Comparison of ENCODE assay signal across 24 cellular contexts in the genomic region with DNA sequence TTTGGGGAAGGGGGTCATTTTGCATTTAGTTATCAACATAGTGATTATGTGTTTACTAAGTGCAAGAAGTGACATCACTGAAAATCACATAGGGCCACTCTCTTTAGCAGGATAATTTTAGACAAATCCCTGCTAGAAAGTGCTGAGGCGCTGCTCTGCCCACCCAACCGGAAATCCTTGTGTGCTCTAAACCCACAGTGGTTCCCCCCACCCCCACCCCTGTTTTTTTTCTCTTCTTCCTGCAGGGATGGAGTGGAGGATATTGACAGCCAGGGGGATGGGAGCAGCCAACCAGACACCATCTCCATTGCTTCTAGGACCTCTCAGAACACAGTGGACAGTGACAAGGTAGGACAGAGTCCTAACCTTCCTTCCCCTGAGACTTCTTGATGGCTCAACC.
"Had no signal": no experiment of that assay in that cellular context is flagged by ENCODE, and none has a peak within 500 bp of the region (broad histone marks: within the 10 kb centered on the region; RNA-seq: fewer than 3 reads in every experiment).

No MANE protein-coding gene starts in this region.

- FAIRE-seq: TTC549 had no signal

- H3K4me3 Mint-ChIP-seq: activated B cell treated with CpG ODN at 0.5 μM for 24 hours; activated CD4-positive, alpha-beta T cell treated with anti-CD3 and anti-CD28 coated beads, Interleukin-2, amount 10 ng/mL, durations not matched to agents 24 days and 14 days; activated CD8-positive, alpha-beta memory T cell treated with anti-CD3 and anti-CD28 coated beads, Interleukin-2, amount 10 ng/mL, durations not matched to agents 7 days and 5 days; activated naive CD4-positive, alpha-beta T cell treated with anti-CD3 and anti-CD28 coated beads, Interleukin-2, amount 50 U/mL, for 24 hours; activated T-cell treated with anti-CD3 and anti-CD28 coated beads, Interleukin-2, amount 50 U/mL, for 24 hours; activated T-helper 1 cell treated with anti-CD3 and anti-CD28 coated beads, Interleukin-12 subunit alpha, Interleukin-12 subunit beta, Interleukin-2, Interleukin-4 antibody, amounts not matched to agents 30 ng/mL and 10 ng/mL and 1 ng/mL, durations not matched to agents 14 hours and 24 hours and 36 hours; T-cell had no signal

- H3K9me3 Mint-ChIP-seq: activated B cell treated with CpG ODN at 0.5 μM for 24 hours; activated CD4-positive, alpha-beta T cell treated with anti-CD3 and anti-CD28 coated beads, Interleukin-2, amount 10 ng/mL, durations not matched to agents 24 days and 14 days; activated naive CD4-positive, alpha-beta T cell treated with anti-CD3 and anti-CD28 coated beads, Interleukin-2, amount 50 U/mL, for 24 hours; activated T-cell treated with anti-CD3 and anti-CD28 coated beads, Interleukin-2, amount 50 U/mL, for 24 hours; activated T-helper 1 cell treated with anti-CD3 and anti-CD28 coated beads, Interleukin-12 subunit alpha, Interleukin-12 subunit beta, Interleukin-2, Interleukin-4 antibody, amounts not matched to agents 30 ng/mL and 10 ng/mL and 1 ng/mL, durations not matched to agents 14 hours and 24 hours and 36 hours; T-cell had no signal

- H2AFZ ChIP-seq: PC-9 had no signal

- H3K4me3 ChIP-seq: PC-9 had no signal

- H3K36me3 Mint-ChIP-seq: activated CD8-positive, alpha-beta memory T cell treated with anti-CD3 and anti-CD28 coated beads, Interleukin-2, amount 10 ng/mL, durations not matched to agents 7 days and 5 days; activated naive CD4-positive, alpha-beta T cell treated with anti-CD3 and anti-CD28 coated beads, Interleukin-2, amount 50 U/mL, for 24 hours; T-cell had no signal

- H3K4me2 ChIP-seq: PC-9 had no signal

- DNase-seq: activated B cell treated with CpG ODN at 0.5 μM for 24 hours; activated CD4-positive, alpha-beta T cell treated with anti-CD3 and anti-CD28 coated beads for 1 hour; activated CD4-positive, alpha-beta T cell treated with anti-CD3 and anti-CD28 coated beads, Interleukin-2, amount 10 ng/mL, durations not matched to agents 24 days and 14 days; activated CD4-positive, alpha-beta T cell treated with anti-CD3 and anti-CD28 coated beads, Interleukin-2, amount 50 U/mL, for 48 hours; activated CD8-positive, alpha-beta memory T cell treated with anti-CD3 and anti-CD28 coated beads, Interleukin-2, amount 10 ng/mL, durations not matched to agents 7 days and 5 days; activated effector memory CD4-positive, alpha-beta T cell treated with Interleukin-2 at 50 U/mL for 16 hours; activated naive CD4-positive, alpha-beta T cell; activated T-cell treated with anti-CD3 and anti-CD28 coated beads, Interleukin-2, amount 50 U/mL, for 24 hours; aorta; central memory CD4-positive, alpha-beta T cell; NCI-H1092; NCI-H1930; NCI-H2171; NCI-H2227 treated with DMSO at 0.1 percent for 48 hours; NCI-H446 treated with DMSO at 0.1 percent for 48 hours; NCI-H524 treated with DMSO at 0.1 percent for 48 hours; PC-9; SHP77 treated with DMSO at 0.1 percent for 48 hours; T-cell; T-helper 2 cell; T1000 had no signal

- ATAC-seq: activated CD8-positive, alpha-beta memory T cell treated with anti-CD3 and anti-CD28 coated beads, Interleukin-2, amount 10 ng/mL, durations not matched to agents 7 days and 5 days; T-cell had no signal

- H3K27ac Mint-ChIP-seq: activated B cell treated with CpG ODN at 0.5 μM for 24 hours; activated CD4-positive, alpha-beta T cell treated with anti-CD3 and anti-CD28 coated beads, Interleukin-2, amount 10 ng/mL, durations not matched to agents 24 days and 14 days; activated CD8-positive, alpha-beta memory T cell treated with anti-CD3 and anti-CD28 coated beads, Interleukin-2, amount 10 ng/mL, durations not matched to agents 7 days and 5 days; activated naive CD4-positive, alpha-beta T cell treated with anti-CD3 and anti-CD28 coated beads, Interleukin-2, amount 50 U/mL, for 24 hours; activated T-cell treated with anti-CD3 and anti-CD28 coated beads, Interleukin-2, amount 50 U/mL, for 24 hours; activated T-helper 1 cell treated with anti-CD3 and anti-CD28 coated beads, Interleukin-12 subunit alpha, Interleukin-12 subunit beta, Interleukin-2, Interleukin-4 antibody, amounts not matched to agents 30 ng/mL and 10 ng/mL and 1 ng/mL, durations not matched to agents 14 hours and 24 hours and 36 hours; T-cell had no signal

- H3K27ac ChIP-seq: PC-9 had no signal

- H3K4me1 Mint-ChIP-seq: activated naive CD4-positive, alpha-beta T cell treated with anti-CD3 and anti-CD28 coated beads, Interleukin-2, amount 50 U/mL, for 24 hours had no signal
